ENCODE assay signal across 3 cellular contexts in genomic region chr2:119246884-119247843, GRCh38.
TF ChIP-seq lines count a peak whose summit lies in the region.

No MANE protein-coding gene starts in this region.

TF ChIP-seq in IMR-90, 13 proteins besides CTCF, POLR2A, EP300 and RAD21:
- TF ChIP-seq ELK1 (IDR thresholded peaks at IDR 0.05; ENCODE audit: borderline replicate concordance, low read depth, low read length) (no peak), RFX5 (IDR thresholded peaks at IDR 0.05; ENCODE audit: low read depth, low read length) (no peak), MAZ (IDR thresholded peaks at IDR 0.05; ENCODE audit: borderline replicate concordance, low read depth, low read length) (no peak), BHLHE40 (IDR thresholded peaks at IDR 0.05; ENCODE audit: low read depth, low read length) (no peak), RCOR1 (IDR thresholded peaks at IDR 0.05; ENCODE audit: insufficient replicate concordance, low read length) (no peak), MXI1 (IDR thresholded peaks at IDR 0.05; ENCODE audit: borderline replicate concordance, low read depth, low read length) (no peak), CHD1 (IDR thresholded peaks at IDR 0.05; ENCODE audit: low read depth, low read length) (no peak), FOS (IDR thresholded peaks at IDR 0.05; ENCODE audit: low read depth, low read length) (no peak), NFE2L2 (IDR thresholded peaks at IDR 0.05; ENCODE audit: low read depth, low read length) (no peak), CEBPB (IDR thresholded peaks at IDR 0.05; ENCODE audit: low read depth, low read length) (no peak)
- TF ChIP-seq, protein P1, sequence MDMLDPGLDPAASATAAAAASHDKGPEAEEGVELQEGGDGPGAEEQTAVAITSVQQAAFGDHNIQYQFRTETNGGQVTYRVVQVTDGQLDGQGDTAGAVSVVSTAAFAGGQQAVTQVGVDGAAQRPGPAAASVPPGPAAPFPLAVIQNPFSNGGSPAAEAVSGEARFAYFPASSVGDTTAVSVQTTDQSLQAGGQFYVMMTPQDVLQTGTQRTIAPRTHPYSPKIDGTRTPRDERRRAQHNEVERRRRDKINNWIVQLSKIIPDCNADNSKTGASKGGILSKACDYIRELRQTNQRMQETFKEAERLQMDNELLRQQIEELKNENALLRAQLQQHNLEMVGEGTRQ (IDR thresholded peaks at IDR 0.05; ENCODE audit: low read depth, low read length) = no peak

TF ChIP-seq in WTC11, 78 proteins besides CTCF, POLR2A, EP300 and RAD21:
- TF ChIP-seq NR2C2 (CRISPR knock-in tag; IDR thresholded peaks at IDR 0.05) (no peak), CREB1 (CRISPR knock-in tag; IDR thresholded peaks at IDR 0.05) (no peak), RORB (CRISPR knock-in tag; IDR thresholded peaks at IDR 0.05) (no peak), HMGXB4 (CRISPR knock-in tag; IDR thresholded peaks at IDR 0.05) (no peak), NR3C1 (CRISPR knock-in tag; conservative IDR thresholded peaks at IDR 0.05; ENCODE audit: low read depth) (no peak), SP1 (CRISPR knock-in tag; conservative IDR thresholded peaks at IDR 0.05) (no peak), CREM (CRISPR knock-in tag; IDR thresholded peaks at IDR 0.05) (no peak), PRRX2 (CRISPR knock-in tag; IDR thresholded peaks at IDR 0.05) (no peak), ELF4 (CRISPR knock-in tag; IDR thresholded peaks at IDR 0.05; ENCODE audit: low read depth) (no peak), TP53 (CRISPR knock-in tag; IDR thresholded peaks at IDR 0.05) (no peak), EMX1 (CRISPR knock-in tag; IDR thresholded peaks at IDR 0.05) (no peak), GTF2I (CRISPR knock-in tag; conservative IDR thresholded peaks at IDR 0.05) (no peak)
- TF ChIP-seq, protein P2, sequence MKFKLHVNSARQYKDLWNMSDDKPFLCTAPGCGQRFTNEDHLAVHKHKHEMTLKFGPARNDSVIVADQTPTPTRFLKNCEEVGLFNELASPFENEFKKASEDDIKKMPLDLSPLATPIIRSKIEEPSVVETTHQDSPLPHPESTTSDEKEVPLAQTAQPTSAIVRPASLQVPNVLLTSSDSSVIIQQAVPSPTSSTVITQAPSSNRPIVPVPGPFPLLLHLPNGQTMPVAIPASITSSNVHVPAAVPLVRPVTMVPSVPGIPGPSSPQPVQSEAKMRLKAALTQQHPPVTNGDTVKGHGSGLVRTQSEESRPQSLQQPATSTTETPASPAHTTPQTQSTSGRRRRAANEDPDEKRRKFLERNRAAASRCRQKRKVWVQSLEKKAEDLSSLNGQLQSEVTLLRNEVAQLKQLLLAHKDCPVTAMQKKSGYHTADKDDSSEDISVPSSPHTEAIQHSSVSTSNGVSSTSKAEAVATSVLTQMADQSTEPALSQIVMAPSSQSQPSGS (CRISPR knock-in tag; IDR thresholded peaks at IDR 0.05; ENCODE audit: borderline replicate concordance, low read depth) = no peak

TF ChIP-seq in HepG2, 621 proteins besides CTCF, POLR2A, EP300 and RAD21:
- TF ChIP-seq ARHGAP35 (CRISPR knock-in tag; IDR thresholded peaks at IDR 0.05; ENCODE audit: borderline replicate concordance) (no peak), RBM22 (optimal IDR thresholded peaks at IDR 0.05; ENCODE audit: low read length) (peak; percentile 19), FOXA3 (CRISPR knock-in tag; IDR thresholded peaks at IDR 0.05) (0 out of 2 replicates have a peak, but pooled peaks have one; percentile 20), NR2F1 (CRISPR knock-in tag; IDR thresholded peaks at IDR 0.05) (no peak), FOXA1 (IDR thresholded peaks at IDR 0.05) (no peak), FOXA1 (CRISPR knock-in tag; IDR thresholded peaks at IDR 0.05) (0 out of 2 replicates have a peak, but pooled peaks have one; percentile 35), ZBTB38 (CRISPR knock-in tag; IDR thresholded peaks at IDR 0.05) (0 out of 2 replicates have a peak, but pooled peaks have one; percentile 14), MAZ (IDR thresholded peaks at IDR 0.05; ENCODE audit: borderline replicate concordance, low read depth, low read length) (no peak), MAZ (CRISPR knock-in tag; IDR thresholded peaks at IDR 0.05; ENCODE audit: low read depth) (no peak), BRD4 (CRISPR knock-in tag; IDR thresholded peaks at IDR 0.05) (no peak)
- TF ChIP-seq, protein P3, sequence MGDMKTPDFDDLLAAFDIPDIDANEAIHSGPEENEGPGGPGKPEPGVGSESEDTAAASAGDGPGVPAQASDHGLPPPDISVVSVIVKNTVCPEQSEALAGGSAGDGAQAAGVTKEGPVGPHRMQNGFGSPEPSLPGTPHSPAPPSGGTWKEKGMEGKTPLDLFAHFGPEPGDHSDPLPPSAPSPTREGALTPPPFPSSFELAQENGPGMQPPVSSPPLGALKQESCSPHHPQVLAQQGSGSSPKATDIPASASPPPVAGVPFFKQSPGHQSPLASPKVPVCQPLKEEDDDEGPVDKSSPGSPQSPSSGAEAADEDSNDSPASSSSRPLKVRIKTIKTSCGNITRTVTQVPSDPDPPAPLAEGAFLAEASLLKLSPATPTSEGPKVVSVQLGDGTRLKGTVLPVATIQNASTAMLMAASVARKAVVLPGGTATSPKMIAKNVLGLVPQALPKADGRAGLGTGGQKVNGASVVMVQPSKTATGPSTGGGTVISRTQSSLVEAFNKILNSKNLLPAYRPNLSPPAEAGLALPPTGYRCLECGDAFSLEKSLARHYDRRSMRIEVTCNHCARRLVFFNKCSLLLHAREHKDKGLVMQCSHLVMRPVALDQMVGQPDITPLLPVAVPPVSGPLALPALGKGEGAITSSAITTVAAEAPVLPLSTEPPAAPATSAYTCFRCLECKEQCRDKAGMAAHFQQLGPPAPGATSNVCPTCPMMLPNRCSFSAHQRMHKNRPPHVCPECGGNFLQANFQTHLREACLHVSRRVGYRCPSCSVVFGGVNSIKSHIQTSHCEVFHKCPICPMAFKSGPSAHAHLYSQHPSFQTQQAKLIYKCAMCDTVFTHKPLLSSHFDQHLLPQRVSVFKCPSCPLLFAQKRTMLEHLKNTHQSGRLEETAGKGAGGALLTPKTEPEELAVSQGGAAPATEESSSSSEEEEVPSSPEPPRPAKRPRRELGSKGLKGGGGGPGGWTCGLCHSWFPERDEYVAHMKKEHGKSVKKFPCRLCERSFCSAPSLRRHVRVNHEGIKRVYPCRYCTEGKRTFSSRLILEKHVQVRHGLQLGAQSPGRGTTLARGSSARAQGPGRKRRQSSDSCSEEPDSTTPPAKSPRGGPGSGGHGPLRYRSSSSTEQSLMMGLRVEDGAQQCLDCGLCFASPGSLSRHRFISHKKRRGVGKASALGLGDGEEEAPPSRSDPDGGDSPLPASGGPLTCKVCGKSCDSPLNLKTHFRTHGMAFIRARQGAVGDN (CRISPR knock-in tag; IDR thresholded peaks at IDR 0.05) = peak; percentile 12; the same call in 1 of the 2 replicates
